In the genomic region with DNA sequence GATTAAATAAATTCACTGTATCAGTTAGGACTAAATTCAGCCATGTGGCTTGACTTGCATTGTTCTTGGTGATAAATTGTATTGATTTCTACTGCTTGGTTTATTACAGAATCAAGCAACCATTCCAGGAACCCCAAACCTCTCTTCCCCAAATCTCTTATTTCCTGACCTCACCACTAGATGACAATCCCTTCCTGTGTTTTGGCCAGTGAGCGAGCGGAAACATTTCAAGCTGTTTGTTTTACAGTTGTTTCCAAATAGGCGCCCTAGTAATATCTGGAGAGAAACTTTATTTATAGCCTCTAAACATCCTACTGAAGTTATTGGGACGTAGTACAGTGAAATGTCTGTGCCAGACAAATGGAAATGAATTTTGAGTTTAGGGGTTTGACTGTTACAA, we compare ENCODE assay signal across 12 cellular contexts.
A peak's percentile ranks its signal among the peaks of the same experiment; 100 is the strongest.
DNase-seq lines count a peak whose midpoint lies in the region; FAIRE-seq and TF ChIP-seq lines count a peak whose summit lies in the region.
"Had no signal": no experiment of that assay in that cellular context is flagged by ENCODE, and none has a peak within 500 bp of the region (broad histone marks: within the 10 kb centered on the region; RNA-seq: fewer than 3 reads in every experiment).

No MANE protein-coding gene starts in this region.

- H3K27me3 Mint-ChIP-seq in neural progenitor cell (ENCODE audit: insufficient read depth, low read depth) = no peaks in the 10 kb centered on the region

- H3K27ac Mint-ChIP-seq in neural progenitor cell = no peak overlapping the region
- H3K27ac Mint-ChIP-seq: stimulated activated naive B cell treated with anti-CD40 and anti-IgM and Interleukin-4, amounts not matched to agents 10 μg/mL and 1 μg/mL and 100 μg/mL, for 72 hours had no signal

- H3K9me3 ChIP-seq in neural progenitor cell (ENCODE audit: low read depth) = no peaks in the 10 kb centered on the region
- H3K9me3 ChIP-seq: neutrophil had no signal

- DNase-seq in NCI-H82 (lab: John Stamatoyannopoulos, UW) (peak; percentile 3), NCI-H82 treated with DMSO at 0.1 percent for 48 hours (lab: John Stamatoyannopoulos, UW; ENCODE audit: unreplicated experiment) (no peak), HTR-8/SVneo (ENCODE audit: insufficient read length, low spot score) (peak; percentile 59), cardiac fibroblast (ENCODE audit: low read depth in 2 of 2) (peak; percentile 3 to 56), neural progenitor cell (ENCODE audit: low spot score) (no peak), NCI-H510A (lab: John Stamatoyannopoulos, UW) (no peak), HT-29 (ENCODE audit: low spot score) (no peak)
- no peak for DNase-seq in stimulated activated CD4-positive, alpha-beta T cell treated with anti-CD3 and anti-CD28 coated beads, Interleukin-2, amount 100 ng/mL, for 24 hours
- DNase-seq: kidney; stimulated activated naive B cell treated with anti-CD40 and anti-IgM and Interleukin-4, amounts not matched to agents 10 μg/mL and 1 μg/mL and 100 μg/mL, for 72 hours had no signal

- no peaks in the 10 kb centered on the region for H3K79me2 ChIP-seq in neural progenitor cell (ENCODE audit: low read depth)

- no peak for FAIRE-seq in HTR-8/SVneo (lab: Jason Lieb, UNC)
- FAIRE-seq: endothelial cell of umbilical vein, kidney had no signal

- H3K9ac ChIP-seq in neural progenitor cell = no peak overlapping the region

- TF ChIP-seq CTCF in cardiac fibroblast (IDR thresholded peaks at IDR 0.05; ENCODE audit: low read depth, low read length) = peak; percentile 48
- TF ChIP-seq CTCF in neural progenitor cell (IDR thresholded peaks at IDR 0.05) = peak; percentile 42

- H4K20me1 ChIP-seq in neural progenitor cell (ENCODE audit: low read depth) = no peaks in the 10 kb centered on the region

- H3K27ac ChIP-seq in neural progenitor cell = no peak overlapping the region
- H3K27ac ChIP-seq: neutrophil had no signal

- no peaks in the 10 kb centered on the region for H3K36me3 ChIP-seq in neural progenitor cell
- H3K36me3 ChIP-seq: neutrophil had no signal

- no peaks in the 10 kb centered on the region for H3K36me3 Mint-ChIP-seq in neural progenitor cell
- H3K36me3 Mint-ChIP-seq: stimulated activated naive B cell treated with anti-CD40 and anti-IgM and Interleukin-4, amounts not matched to agents 10 μg/mL and 1 μg/mL and 100 μg/mL, for 72 hours had no signal

- no peaks in the 10 kb centered on the region for H3K27me3 ChIP-seq in neural progenitor cell

- no peak overlapping the region for H3K4me3 ChIP-seq in cardiac fibroblast (replicated peaks in 1 of 2; ENCODE audit: low read depth in 2 of 2, low read length in 2 of 2)
- H3K4me3 ChIP-seq in neural progenitor cell = no peak overlapping the region

- H2AFZ ChIP-seq in neural progenitor cell (replicated peaks) = no peak overlapping the region

- H3K4me3 Mint-ChIP-seq in neural progenitor cell = no peak overlapping the region
- H3K4me3 Mint-ChIP-seq: stimulated activated naive B cell treated with anti-CD40 and anti-IgM and Interleukin-4, amounts not matched to agents 10 μg/mL and 1 μg/mL and 100 μg/mL, for 72 hours had no signal

- peaks cover 17% of the 10 kb centered on the region for H3K4me1 Mint-ChIP-seq in neural progenitor cell

- H3K9me3 Mint-ChIP-seq in neural progenitor cell = no peaks in the 10 kb centered on the region
- H3K9me3 Mint-ChIP-seq: stimulated activated naive B cell treated with anti-CD40 and anti-IgM and Interleukin-4, amounts not matched to agents 10 μg/mL and 1 μg/mL and 100 μg/mL, for 72 hours had no signal

- no peaks in the 10 kb centered on the region for H3K4me1 ChIP-seq in neural progenitor cell

- H3K4me2 ChIP-seq in neural progenitor cell = no peak overlapping the region

- no peaks in the 10 kb centered on the region for H3F3A ChIP-seq in neural progenitor cell (ENCODE audit: low read depth)

Comparison
In these comparisons a context has a peak if more than half of its experiments do, and no peak if none do; other contexts are left out.
1. DNase-seq: peak in NCI-H82 (single experiment), HTR-8/SVneo (single experiment) and cardiac fibroblast (2 of 2); none in NCI-H82 treated with DMSO at 0.1 percent for 48 hours (single experiment), neural progenitor cell (single experiment), NCI-H510A (single experiment), stimulated activated CD4-positive, alpha-beta T cell treated with anti-CD3 and anti-CD28 coated beads, Interleukin-2, amount 100 ng/mL, for 24 hours (0 of 2) and HT-29 (single experiment).